Comparison of ENCODE assay signal across 25 cellular contexts in the genomic region with DNA sequence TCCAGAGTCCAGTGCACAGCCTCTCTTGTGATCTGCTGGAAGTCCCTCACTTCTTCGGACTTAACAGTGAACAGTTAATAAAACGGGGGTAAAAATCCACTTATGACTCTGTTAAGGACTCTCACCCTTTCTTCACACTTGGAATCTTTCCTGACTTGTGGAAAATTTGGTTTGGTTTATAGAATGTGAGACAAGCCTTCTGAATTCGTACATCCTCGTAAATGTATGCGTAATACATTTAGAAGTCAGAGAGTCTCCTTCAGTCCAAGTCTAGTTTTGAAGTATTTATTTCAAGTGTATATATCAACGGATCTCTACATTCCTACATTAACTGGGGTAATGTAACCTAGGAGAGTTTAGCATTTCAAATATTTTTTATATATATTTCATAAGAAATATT.
"Had no signal": no experiment of that assay in that cellular context is flagged by ENCODE, and none has a peak within 500 bp of the region (broad histone marks: within the 10 kb centered on the region; RNA-seq: fewer than 3 reads in every experiment).

No MANE protein-coding gene starts in this region.

- H3K9me3 Mint-ChIP-seq: nephron progenitor cell; stimulated activated naive CD8-positive, alpha-beta T cell treated with anti-CD3 and anti-CD28 coated beads, Interleukin-15, amount 100 ng/mL, for 72 hours had no signal

- DNase-seq: central memory CD4-positive, alpha-beta T cell; cortex of kidney; effector memory CD4-positive, alpha-beta T cell; erythroblast; islet precursor cell; left cardiac atrium; left ventricle myocardium inferior; mesenchymal stem cell; midbrain; naive B cell; nephron progenitor cell; psoas muscle; retina; right lobe of liver; stimulated activated CD4-positive, alpha-beta T cell treated with anti-CD3 and anti-CD28 coated beads, Interleukin-2, amount 100 ng/mL, for 24 hours; stimulated activated CD4-positive, alpha-beta T cell treated with anti-CD3 and anti-CD28 coated beads, Interleukin-4, amount 100 ng/mL, for 4 hours; stimulated activated naive B cell treated with anti-CD40 and anti-IgM and Interleukin-4, amounts not matched to agents 10 μg/mL and 1 μg/mL and 100 μg/mL, for 72 hours; stimulated activated naive CD8-positive, alpha-beta T cell treated with anti-CD3 and anti-CD28 coated beads, Interleukin-15, amount 100 ng/mL, for 72 hours; testis; upper lobe of right lung had no signal

- H3K4me1 Mint-ChIP-seq: naive B cell; stimulated activated naive B cell treated with anti-CD40 and anti-IgM and Interleukin-4, amounts not matched to agents 10 μg/mL and 1 μg/mL and 100 μg/mL, for 72 hours; stimulated activated naive CD8-positive, alpha-beta T cell treated with anti-CD3 and anti-CD28 coated beads, Interleukin-15, amount 100 ng/mL, for 72 hours had no signal

- H3K36me3 ChIP-seq: left ventricle myocardium inferior, neutrophil, right lobe of liver, tibial nerve, upper lobe of right lung had no signal

- H3K4me3 Mint-ChIP-seq: nephron progenitor cell; stimulated activated naive B cell treated with anti-CD40 and anti-IgM and Interleukin-4, amounts not matched to agents 10 μg/mL and 1 μg/mL and 100 μg/mL, for 72 hours; stimulated activated naive CD8-positive, alpha-beta T cell treated with anti-CD3 and anti-CD28 coated beads, Interleukin-15, amount 100 ng/mL, for 72 hours had no signal

- H3K27ac Mint-ChIP-seq: naive B cell; nephron progenitor cell; stimulated activated naive B cell treated with anti-CD40 and anti-IgM and Interleukin-4, amounts not matched to agents 10 μg/mL and 1 μg/mL and 100 μg/mL, for 72 hours; stimulated activated naive CD8-positive, alpha-beta T cell treated with anti-CD3 and anti-CD28 coated beads, Interleukin-15, amount 100 ng/mL, for 72 hours had no signal

- H3K36me3 Mint-ChIP-seq: naive B cell; stimulated activated naive B cell treated with anti-CD40 and anti-IgM and Interleukin-4, amounts not matched to agents 10 μg/mL and 1 μg/mL and 100 μg/mL, for 72 hours had no signal

- H3K9me3 ChIP-seq: left ventricle myocardium inferior, neutrophil, psoas muscle, right lobe of liver, testis, upper lobe of right lung had no signal

- H3K4me1 ChIP-seq: left ventricle myocardium inferior, psoas muscle, right lobe of liver, testis, tibial nerve, upper lobe of right lung had no signal

- H3K27me3 ChIP-seq: right lobe of liver, testis had no signal

- H3K4me3 ChIP-seq: left ventricle myocardium inferior, lung, psoas muscle, right lobe of liver, testis, tibial nerve, upper lobe of right lung had no signal

- FAIRE-seq: endometrium, frontal cortex had no signal

- H3K27ac ChIP-seq: neutrophil, psoas muscle, right lobe of liver, testis, tibial nerve, upper lobe of right lung had no signal
